9 cellular contexts compared by ENCODE assay signal in genomic region chrY:14411334-14411733, GRCh38.
"Had no signal": no experiment of that assay in that cellular context is flagged by ENCODE, and none has a peak within 500 bp of the region (broad histone marks: within the 10 kb centered on the region; RNA-seq: fewer than 3 reads in every experiment).

No MANE protein-coding gene starts in this region.

- DNase-seq: GM23248, H7, HFFc6, IMR-90, KG1 had no signal

- ATAC-seq: HCT116, K562 had no signal

- H3K4me3 ChIP-seq: GM23248, HAP-1, K562 had no signal

- H3K9ac ChIP-seq: GM23248 had no signal

- H3K9me3 ChIP-seq: HAP-1 had no signal

- FAIRE-seq: K562 had no signal

- H2AFZ ChIP-seq: GM23248 had no signal

- H3K36me3 ChIP-seq: HAP-1 had no signal

- H3K27ac ChIP-seq: GM23248, HL-60 had no signal

- H3K4me1 ChIP-seq: HAP-1 had no signal
